ENCODE assay signal across 15 cellular contexts in the genomic region with DNA sequence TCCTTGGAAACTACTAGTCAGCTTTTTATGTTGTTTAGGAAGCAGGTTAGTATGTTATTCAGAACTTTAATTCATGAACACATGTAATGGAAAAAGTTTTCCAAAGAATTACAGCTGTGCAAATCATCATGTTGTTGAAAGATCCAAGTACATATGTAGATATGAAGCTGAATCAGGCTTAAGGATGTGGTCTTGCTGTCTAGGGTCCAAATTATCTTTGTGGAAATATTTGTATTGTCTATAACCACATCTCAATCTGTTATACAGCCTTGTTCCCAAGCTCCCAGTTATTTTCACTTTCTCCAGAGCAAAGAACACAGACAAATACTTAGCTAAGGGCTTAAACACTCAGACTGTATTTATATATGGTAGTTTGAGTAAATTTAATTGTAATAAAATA.
DNase-seq lines count a peak whose midpoint lies in the region; ATAC-seq and TF ChIP-seq lines count a peak whose summit lies in the region.
"Had no signal": no experiment of that assay in that cellular context is flagged by ENCODE, and none has a peak within 500 bp of the region (broad histone marks: within the 10 kb centered on the region; RNA-seq: fewer than 3 reads in every experiment).

No MANE protein-coding gene starts in this region.

- H3K36me3 ChIP-seq in left lung, result no peaks in the 10 kb centered on the region
- peaks cover 0 to 3% (median 0%) of the 10 kb centered on the region in 3 donors for H3K36me3 ChIP-seq in Peyer's patch
- H3K36me3 ChIP-seq: BE2C had no signal

- H3K4me3 ChIP-seq in AG10803 (ENCODE audit: low read length) (no peak overlapping the region), left lung (no peak overlapping the region), Peyer's patch (no peak overlapping the region)

- intact Hi-C loops in left lung (cut with DNase I), result no loop called here

- H3K27ac Mint-ChIP-seq in chondrocyte (ENCODE audit: unreplicated experiment), result peak overlapping the region; percentile 12
- H3K27ac Mint-ChIP-seq: CD4-positive, alpha-beta memory T cell; H9 had no signal

- H3K9me3 ChIP-seq in left lung (no peaks in the 10 kb centered on the region), Peyer's patch (no peaks in the 10 kb centered on the region)
- H3K9me3 ChIP-seq: BE2C had no signal

- H3K4me1 Mint-ChIP-seq in chondrocyte (ENCODE audit: low read depth), result peaks cover 54% of the 10 kb centered on the region
- H3K4me1 Mint-ChIP-seq: CD4-positive, alpha-beta memory T cell had no signal

- H3K9me3 Mint-ChIP-seq in chondrocyte (ENCODE audit: low read depth), result peaks cover 10% of the 10 kb centered on the region

- no peaks in the 10 kb centered on the region for H3K27me3 Mint-ChIP-seq in chondrocyte (ENCODE audit: low read depth)
- H3K27me3 Mint-ChIP-seq: CD4-positive, alpha-beta memory T cell had no signal

- H3K4me1 ChIP-seq in left lung (no peaks in the 10 kb centered on the region), Peyer's patch (no peaks in the 10 kb centered on the region)
- H3K4me1 ChIP-seq: BE2C had no signal

- no peak overlapping the region for H3K4me3 Mint-ChIP-seq in chondrocyte (ENCODE audit: unreplicated experiment)
- H3K4me3 Mint-ChIP-seq: CD4-positive, alpha-beta memory T cell; H9 had no signal

- peaks cover 31% of the 10 kb centered on the region for H3K36me3 Mint-ChIP-seq in chondrocyte (ENCODE audit: low read depth)
- H3K36me3 Mint-ChIP-seq: CD4-positive, alpha-beta memory T cell had no signal

- H3K27ac ChIP-seq in left lung, result no peak overlapping the region
- H3K27ac ChIP-seq in Peyer's patch, result no peak overlapping the region
- H3K27ac ChIP-seq: C4-2B had no signal

- no peak for TF ChIP-seq POLR2A in Peyer's patch (IDR thresholded peaks at IDR 0.05)

- DNase-seq in AG10803 (ENCODE audit: low read depth), result peak; percentile 42
- DNase-seq in amniotic epithelial cell (ENCODE audit: low read depth), result peak; percentile 39
- no peak for DNase-seq in chondrocyte (ENCODE audit: low spot score)
- DNase-seq in left lung, result no peak
- no peak for DNase-seq in SW 1271 (lab: John Stamatoyannopoulos, UW)
- no peak for DNase-seq in 8988T
- DNase-seq in NCI-H1105 treated with DMSO at 0.1 percent for 48 hours (lab: John Stamatoyannopoulos, UW), result no peak
- no peak for DNase-seq in Peyer's patch
- DNase-seq: BE2C; CD4-positive, alpha-beta memory T cell; COR-L47; DMS53; GOT3; H9 had no signal

- peak; percentile 29 for ATAC-seq in left lung

- TF ChIP-seq CTCF in AG10803 (conservative IDR thresholded peaks at IDR 0.05; ENCODE audit: low read length) (no peak), chondrocyte (IDR thresholded peaks at IDR 0.05) (no peak), left lung (IDR thresholded peaks at IDR 0.05) (no peak), Peyer's patch (IDR thresholded peaks at IDR 0.05) (no peak)

- H3K27me3 ChIP-seq in left lung (no peaks in the 10 kb centered on the region), Peyer's patch (no peaks in the 10 kb centered on the region)

Comparison
In these comparisons a context has a peak if more than half of its experiments do, and no peak if none do; other contexts are left out.
1. DNase-seq: peak in AG10803 (single experiment) and amniotic epithelial cell (single experiment); none in chondrocyte (single experiment), left lung (0 of 2), SW 1271 (0 of 2), 8988T (single experiment), NCI-H1105 treated with DMSO at 0.1 percent for 48 hours (single experiment) and Peyer's patch (0 of 3).